In genomic region chr12:123269980-123270379, GRCh38 we compare ENCODE assay signal across 7 cellular contexts. TPM values are rescaled to one million over a fixed set of nuclear protein-coding genes. Genes with fewer than 3 reads are reported as not detected.
DNase-seq lines count a peak whose midpoint lies in the region; ATAC-seq, FAIRE-seq and TF ChIP-seq lines count a peak whose summit lies in the region.

No MANE protein-coding gene starts in this region.

- ATAC-seq in HG03460 (IDR thresholded peaks at IDR 0.05; ENCODE audit: unreplicated experiment) = no peak
- ATAC-seq in HG03521 (IDR thresholded peaks at IDR 0.05; ENCODE audit: unreplicated experiment) = no peak

- H3K4me1 Mint-ChIP-seq in neural progenitor cell = peaks cover 39% of the 10 kb centered on the region

- no peak overlapping the region for H2AFZ ChIP-seq in neural progenitor cell (replicated peaks)

- peak overlapping the region; percentile 56 for H3K9ac ChIP-seq in neural progenitor cell

- no peak for TF ChIP-seq POLR2A in H54 (IDR thresholded peaks at IDR 0.05; ENCODE audit: low read depth, low read length)

- H3K9me3 Mint-ChIP-seq in neural progenitor cell = no peaks in the 10 kb centered on the region

- in situ Hi-C loops in SK-MEL-5 (cut with HindIII; ENCODE audit: low pct_unique_long_range_greater_than_20kb, low sequenced_read_pairs) = no loop called here

- peaks cover 15% of the 10 kb centered on the region for H3K36me3 Mint-ChIP-seq in neural progenitor cell

- peaks cover 18% of the 10 kb centered on the region for H3K4me1 ChIP-seq in neural progenitor cell

- peak overlapping the region; percentile 82 for H3K27ac ChIP-seq in neural progenitor cell

- H4K20me1 ChIP-seq in neural progenitor cell (ENCODE audit: low read depth) = no peaks in the 10 kb centered on the region

- H3K4me2 ChIP-seq in neural progenitor cell = peak overlapping the region; percentile 97

- H3K36me3 ChIP-seq in neural progenitor cell = no peaks in the 10 kb centered on the region

- peak overlapping the region; percentile 98 for H3K27ac Mint-ChIP-seq in neural progenitor cell

- peaks cover 80% of the 10 kb centered on the region for H3K79me2 ChIP-seq in neural progenitor cell (ENCODE audit: low read depth)

- H3K4me3 ChIP-seq in epithelial cell of proximal tubule (ENCODE audit: low read depth, low read length) (peak overlapping the region; percentile 83), neural progenitor cell (peak overlapping the region; percentile 88)

- H3K27me3 ChIP-seq in neural progenitor cell = no peaks in the 10 kb centered on the region

- TF ChIP-seq CTCF in epithelial cell of proximal tubule (conservative IDR thresholded peaks at IDR 0.05; ENCODE audit: low read depth, low read length) (no peak), neural progenitor cell (IDR thresholded peaks at IDR 0.05) (no peak)

- peak overlapping the region; percentile 96 for H3K4me3 Mint-ChIP-seq in neural progenitor cell

- H3K9me3 ChIP-seq in neural progenitor cell (ENCODE audit: low read depth) = no peaks in the 10 kb centered on the region

- peaks cover 23% of the 10 kb centered on the region for H3F3A ChIP-seq in neural progenitor cell (ENCODE audit: low read depth)

- peaks cover 6% of the 10 kb centered on the region for H3K27me3 Mint-ChIP-seq in neural progenitor cell (ENCODE audit: insufficient read depth, low read depth)

- no peak for FAIRE-seq in H54 (lab: Jason Lieb, UNC)

- DNase-seq in H54 (ENCODE audit: insufficient read length, low spot score) = peak; percentile 35
- peak; percentile 92 for DNase-seq in SK-MEL-5 (ENCODE audit: low read depth, low spot score)
- no peak for DNase-seq in epithelial cell of proximal tubule (ENCODE audit: low read depth)
- DNase-seq in neural progenitor cell (ENCODE audit: low spot score) = peak; percentile 47
- DNase-seq in NCI-H2196 treated with DMSO at 0.1 percent for 48 hours (lab: John Stamatoyannopoulos, UW; ENCODE audit: unreplicated experiment) = no peak

RNA-seq across cellular contexts. Expression of gene CDK2AP1, which starts 1.7 kb away (rescaled TPM):
- total RNA-seq in SK-MEL-5 (2014; rRNA removed; shearing (Covaris generic)) = 394 and 409 TPM in 2 replicates
- 360 and 403 TPM in 2 replicates for polyA plus RNA-seq in SK-MEL-5 (2015; cell fraction: cytosol; rRNA removed)
- 96.1 and 97.3 TPM in 2 replicates for polyA plus RNA-seq in SK-MEL-5 (2015; cell fraction: nucleus; rRNA removed)
- total RNA-seq in epithelial cell of proximal tubule (236 and 247 TPM in 2 replicates), neural progenitor cell (ENCODE audit: low replicate concordance) (177 and 282 TPM in 2 replicates)

RNA-seq across cellular contexts. Expression of gene MTRFR, which starts 36.7 kb away (rescaled TPM):
- 6.9 and 11.3 TPM in 2 replicates for total RNA-seq in SK-MEL-5 (2014; rRNA removed; shearing (Covaris generic))
- 10.6 and 11.5 TPM in 2 replicates for polyA plus RNA-seq in SK-MEL-5 (2015; cell fraction: cytosol; rRNA removed)
- polyA plus RNA-seq in SK-MEL-5 (2015; cell fraction: nucleus; rRNA removed) = 3.3 and 4.2 TPM in 2 replicates
- total RNA-seq in epithelial cell of proximal tubule (13.8 and 31.2 TPM in 2 replicates), neural progenitor cell (ENCODE audit: low replicate concordance) (12.7 and 17.3 TPM in 2 replicates)

RNA-seq across cellular contexts. Expression of gene MPHOSPH9, which starts 37.0 kb away (rescaled TPM):
- total RNA-seq in SK-MEL-5 (2014; rRNA removed; shearing (Covaris generic)) = 54.9 and 57.2 TPM in 2 replicates
- polyA plus RNA-seq in SK-MEL-5 (2015; cell fraction: cytosol; rRNA removed) = 26.0 and 26.2 TPM in 2 replicates
- polyA plus RNA-seq in SK-MEL-5 (2015; cell fraction: nucleus; rRNA removed) = 80.8 and 124 TPM in 2 replicates
- total RNA-seq in epithelial cell of proximal tubule (47.8 and 52.6 TPM in 2 replicates), neural progenitor cell (ENCODE audit: low replicate concordance) (177 and 302 TPM in 2 replicates)

Comparison
In these comparisons a context has a peak if more than half of its experiments do, and no peak if none do; other contexts are left out.
1. DNase-seq: peak in H54 (single experiment), SK-MEL-5 (single experiment) and neural progenitor cell (single experiment); none in epithelial cell of proximal tubule (single experiment) and NCI-H2196 treated with DMSO at 0.1 percent for 48 hours (single experiment).